Comparison of ENCODE assay signal across 15 cellular contexts in the genomic region with DNA sequence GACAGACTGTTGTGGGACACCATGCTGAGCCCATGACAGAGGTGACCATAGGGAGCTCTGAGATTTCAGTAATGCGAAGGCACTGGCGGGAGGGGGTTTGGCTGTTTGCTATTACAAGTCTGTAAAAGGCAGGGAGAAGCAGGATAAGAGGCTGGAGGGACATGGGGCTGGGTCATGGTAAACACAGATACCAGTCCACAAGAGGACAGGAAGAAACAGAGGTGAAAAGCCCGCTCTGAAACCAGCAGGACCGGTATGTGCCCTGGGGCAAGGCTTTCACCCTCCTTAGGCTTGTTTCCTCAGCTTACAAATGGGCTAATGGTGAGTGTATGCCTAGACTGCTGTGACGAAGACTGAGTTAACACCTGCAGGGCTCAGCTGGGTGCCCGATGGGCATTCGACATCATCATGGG. TPM values are rescaled to one million over a fixed set of nuclear protein-coding genes. Genes with fewer than 3 reads are reported as not detected.
DNase-seq lines count a peak whose midpoint lies in the region; ATAC-seq and TF ChIP-seq lines count a peak whose summit lies in the region.
"Had no signal": no experiment of that assay in that cellular context is flagged by ENCODE, and none has a peak within 500 bp of the region (broad histone marks: within the 10 kb centered on the region; RNA-seq: fewer than 3 reads in every experiment).

No MANE protein-coding gene starts in this region.

- peak overlapping the region; percentile 65 for H3K27ac ChIP-seq in colonic mucosa

- intact Hi-C loops in CD14-positive monocyte (cut with micrococcal nuclease) (no loop called here), colonic mucosa (cut with DNase I) (no loop called here)
- intact Hi-C loops in activated CD4-positive, alpha-beta T cell treated with anti-CD3 and anti-CD28 coated beads for 36 hours (cut with DNase I, micrococcal nuclease): no loop called here

- TF ChIP-seq CTCF in CD14-positive monocyte (IDR thresholded peaks at IDR 0.05): no peak
- no peak for TF ChIP-seq CTCF in colonic mucosa (IDR thresholded peaks at IDR 0.05)

- peaks cover 10% of the 10 kb centered on the region for H3K36me3 ChIP-seq in colonic mucosa

- peaks cover 49 to 70% of the 10 kb centered on the region in 2 donors for H3K36me3 Mint-ChIP-seq in CD14-positive monocyte
- peaks cover 0 to 73% (median 0%) of the 10 kb centered on the region in 3 donors for H3K36me3 Mint-ChIP-seq in naive thymus-derived CD8-positive, alpha-beta T cell
- peaks cover 8% of the 10 kb centered on the region for H3K36me3 Mint-ChIP-seq in activated CD4-positive, alpha-beta T cell treated with anti-CD3 and anti-CD28 coated beads for 36 hours (ENCODE audit: low read depth)

- no peak for ATAC-seq in naive thymus-derived CD8-positive, alpha-beta T cell
- no peak for ATAC-seq in GM21576 (IDR thresholded peaks at IDR 0.05; ENCODE audit: unreplicated experiment)
- ATAC-seq in HG03442 (IDR thresholded peaks at IDR 0.05; ENCODE audit: unreplicated experiment): no peak
- ATAC-seq in activated CD4-positive, alpha-beta T cell treated with anti-CD3 and anti-CD28 coated beads for 36 hours: no peak
- ATAC-seq: heart left ventricle had no signal

- H3K27ac Mint-ChIP-seq in CD14-positive monocyte: peak overlapping the region in 6 of 7 donors; percentile 22 to 91 (median 78)
- peak overlapping the region in 7 of 10 donors; percentile 15 to 87 (median 77) for H3K27ac Mint-ChIP-seq in naive thymus-derived CD8-positive, alpha-beta T cell
- H3K27ac Mint-ChIP-seq in activated CD4-positive, alpha-beta T cell treated with anti-CD3 and anti-CD28 coated beads for 36 hours: no peak overlapping the region
- H3K27ac Mint-ChIP-seq: mesothelial cell of epicardium had no signal

- H3K9ac ChIP-seq in colonic mucosa (ENCODE audit: low read depth in 2 of 2, low read length in 2 of 2): peak overlapping the region in 1 of 2 donors; percentile 70

- DNase-seq in CD14-positive monocyte (ENCODE audit: low spot score) (no peak), EL (peak; percentile 20), colonic mucosa (peak; percentile 86), kidney tubule cell (ENCODE audit: low spot score) (no peak)
- peak in 1 of 10 donors; percentile 44 for DNase-seq in naive thymus-derived CD8-positive, alpha-beta T cell
- DNase-seq in activated CD4-positive, alpha-beta T cell treated with anti-CD3 and anti-CD28 coated beads for 36 hours: no peak
- DNase-seq: COR-L47, heart left ventricle, NCI-H1092 treated with DMSO at 0.1 percent for 48 hours, NCI-H82, Right ventricle myocardium superior had no signal

- H3K27me3 Mint-ChIP-seq in CD14-positive monocyte (ENCODE audit: low read depth in 3 of 3): peaks cover 0 to 3% (median 0%) of the 10 kb centered on the region in 3 donors
- H3K27me3 Mint-ChIP-seq in naive thymus-derived CD8-positive, alpha-beta T cell: no peaks in the 10 kb centered on the region
- H3K27me3 Mint-ChIP-seq in activated CD4-positive, alpha-beta T cell treated with anti-CD3 and anti-CD28 coated beads for 36 hours: no peaks in the 10 kb centered on the region

- H3K4me3 ChIP-seq in colonic mucosa: no peak overlapping the region
- H3K4me3 ChIP-seq: heart left ventricle had no signal

- H3K4me1 Mint-ChIP-seq in CD14-positive monocyte: peaks cover 33% of the 10 kb centered on the region
- peaks cover 15 to 53% (median 26%) of the 10 kb centered on the region in 4 donors for H3K4me1 Mint-ChIP-seq in naive thymus-derived CD8-positive, alpha-beta T cell
- H3K4me1 Mint-ChIP-seq in activated CD4-positive, alpha-beta T cell treated with anti-CD3 and anti-CD28 coated beads for 36 hours: peaks cover 8% of the 10 kb centered on the region
- H3K4me1 Mint-ChIP-seq: mesothelial cell of epicardium had no signal

- peaks cover 37% of the 10 kb centered on the region for H3K4me1 ChIP-seq in colonic mucosa

- no peak overlapping the region for H3K4me3 Mint-ChIP-seq in CD14-positive monocyte
- H3K4me3 Mint-ChIP-seq in naive thymus-derived CD8-positive, alpha-beta T cell: no peak overlapping the region
- H3K4me3 Mint-ChIP-seq in activated CD4-positive, alpha-beta T cell treated with anti-CD3 and anti-CD28 coated beads for 36 hours: no peak overlapping the region
- H3K4me3 Mint-ChIP-seq: mesothelial cell of epicardium had no signal

- no peaks in the 10 kb centered on the region for H3K9me3 Mint-ChIP-seq in CD14-positive monocyte
- H3K9me3 Mint-ChIP-seq in naive thymus-derived CD8-positive, alpha-beta T cell: no peaks in the 10 kb centered on the region
- no peaks in the 10 kb centered on the region for H3K9me3 Mint-ChIP-seq in activated CD4-positive, alpha-beta T cell treated with anti-CD3 and anti-CD28 coated beads for 36 hours (ENCODE audit: low read depth)
- H3K9me3 Mint-ChIP-seq: mesothelial cell of epicardium had no signal

- no peaks in the 10 kb centered on the region for H3K27me3 ChIP-seq in colonic mucosa
- H3K27me3 ChIP-seq: heart left ventricle had no signal

- POLR2A ChIA-PET in naive thymus-derived CD8-positive, alpha-beta T cell (lab: Charles Lee): interaction anchor here (1.1 kb wide), 1 partner anchor 8 kb away, joined by 3 read pairs; no protein-coding TSS in a partner anchor
- POLR2A ChIA-PET in activated CD4-positive, alpha-beta T cell treated with anti-CD3 and anti-CD28 coated beads for 36 hours (lab: Charles Lee): interaction anchor here (0.5 kb wide), 1 partner anchor 47 kb away, joined by 5 read pairs; no protein-coding TSS in a partner anchor

- no peaks in the 10 kb centered on the region for H3K9me3 ChIP-seq in colonic mucosa
- H3K9me3 ChIP-seq: heart left ventricle had no signal

- CTCF ChIA-PET in activated CD4-positive, alpha-beta T cell treated with anti-CD3 and anti-CD28 coated beads for 36 hours (lab: Charles Lee): no interaction called here

RNA-seq across cellular contexts. Expression of gene ANXA11, which starts 34.1 kb away (rescaled TPM):
- 100 to 1,000 TPM; 134 to 174 TPM for polyA plus RNA-seq in CD14-positive monocyte
- total RNA-seq in colonic mucosa: 100 to 1,000 TPM; 271 to 353 TPM
- 100 to 1,000 TPM; 199 to 225 TPM for total RNA-seq in naive thymus-derived CD8-positive, alpha-beta T cell
- 100 to 1,000 TPM; 199 to 294 (median 265) TPM for polyA plus RNA-seq in naive thymus-derived CD8-positive, alpha-beta T cell
- 100 to 1,000 TPM; 256 to 348 TPM for total RNA-seq in activated CD4-positive, alpha-beta T cell treated with anti-CD3 and anti-CD28 coated beads for 36 hours

RNA-seq across cellular contexts. Expression of gene PLAC9, which starts 38.7 kb away (rescaled TPM):
- not detected for polyA plus RNA-seq in CD14-positive monocyte
- total RNA-seq in colonic mucosa: 1 to 10 TPM; 3.9 to 6.0 TPM
- not detected for total RNA-seq in naive thymus-derived CD8-positive, alpha-beta T cell
- polyA plus RNA-seq in naive thymus-derived CD8-positive, alpha-beta T cell: under 1 TPM in 1 of 3 donors, not detected in 2; 0.32 TPM
- not detected for total RNA-seq in activated CD4-positive, alpha-beta T cell treated with anti-CD3 and anti-CD28 coated beads for 36 hours
- total RNA-seq: renal cortical epithelial cell had no signal

Comparison
In these comparisons a context has a peak if more than half of its experiments do, and no peak if none do; other contexts are left out.
1. DNase-seq: peak in EL (single experiment) and colonic mucosa (single experiment); none in CD14-positive monocyte (single experiment), activated CD4-positive, alpha-beta T cell treated with anti-CD3 and anti-CD28 coated beads for 36 hours (single experiment) and kidney tubule cell (single experiment).
2. RNA of gene PLAC9, which starts 38.7 kb away (total RNA-seq): 3.9 to 6.0 TPM in colonic mucosa; not detected in naive thymus-derived CD8-positive, alpha-beta T cell and not detected in activated CD4-positive, alpha-beta T cell treated with anti-CD3 and anti-CD28 coated beads for 36 hours; every median in the first group is over 4 times any median in the second.